In genomic region chr3:183988216-183988790, GRCh38 we compare ENCODE assay signal across 1 cellular context.
TF ChIP-seq lines count a peak whose summit lies in the region.

No MANE protein-coding gene starts in this region.

TF ChIP-seq in HepG2, 621 proteins besides CTCF, POLR2A, EP300 and RAD21 (continued from another document and continues in another):
- no peak for TF ChIP-seq ZBTB2 (CRISPR knock-in tag; IDR thresholded peaks at IDR 0.05; ENCODE audit: low read depth)
- TF ChIP-seq SRSF4 (IDR thresholded peaks at IDR 0.05; ENCODE audit: low read depth, low read length, poor library complexity, severe bottlenecking), result no peak
- TF ChIP-seq HCFC1 (IDR thresholded peaks at IDR 0.05; ENCODE audit: low read depth, low read length), result no peak
- no peak for TF ChIP-seq ATF7-NPFF (CRISPR knock-in tag; IDR thresholded peaks at IDR 0.05; ENCODE audit: low read depth)
- TF ChIP-seq ZFYVE20 (CRISPR knock-in tag; IDR thresholded peaks at IDR 0.05; ENCODE audit: borderline replicate concordance, low read depth), result no peak
- no peak for TF ChIP-seq SALL2 (CRISPR knock-in tag; IDR thresholded peaks at IDR 0.05)
- TF ChIP-seq MIXL1 (CRISPR knock-in tag; IDR thresholded peaks at IDR 0.05), result peak; percentile 54; the same call in 1 of the 2 replicates
- no peak for TF ChIP-seq HDAC6 (IDR thresholded peaks at IDR 0.05; ENCODE audit: low read depth, low read length)
- TF ChIP-seq ZNF121 (CRISPR knock-in tag; IDR thresholded peaks at IDR 0.05), result no peak
- TF ChIP-seq HOXA7 (CRISPR knock-in tag; IDR thresholded peaks at IDR 0.05), result no peak
- TF ChIP-seq SETDB1 (CRISPR knock-in tag; IDR thresholded peaks at IDR 0.05; ENCODE audit: borderline replicate concordance), result no peak
- no peak for TF ChIP-seq ZNF800 (CRISPR knock-in tag; IDR thresholded peaks at IDR 0.05)
- TF ChIP-seq ZFP82 (CRISPR knock-in tag; IDR thresholded peaks at IDR 0.05; ENCODE audit: borderline replicate concordance), result no peak
- no peak for TF ChIP-seq CREBL2 (CRISPR knock-in tag; IDR thresholded peaks at IDR 0.05; ENCODE audit: borderline replicate concordance)
- TF ChIP-seq ZNF792 (CRISPR knock-in tag; IDR thresholded peaks at IDR 0.05), result no peak; the same call in 1 of the 2 replicates
- TF ChIP-seq ATF5 (CRISPR knock-in tag; IDR thresholded peaks at IDR 0.05; ENCODE audit: low read depth), result no peak
- TF ChIP-seq GABPB1 (CRISPR knock-in tag; IDR thresholded peaks at IDR 0.05), result no peak
- no peak for TF ChIP-seq ARNT (IDR thresholded peaks at IDR 0.05)
- 0 out of 2 replicates have a peak, but pooled peaks have one; percentile 39 for TF ChIP-seq ZNF383 (CRISPR knock-in tag; IDR thresholded peaks at IDR 0.05; ENCODE audit: borderline replicate concordance)
- TF ChIP-seq ZNF512B (CRISPR knock-in tag; IDR thresholded peaks at IDR 0.05; ENCODE audit: borderline replicate concordance), result no peak
- TF ChIP-seq EZH2 (conservative IDR thresholded peaks at IDR 0.05; ENCODE audit: low read depth, low read length), result no peak
- no peak for TF ChIP-seq ZNF678 (CRISPR knock-in tag; IDR thresholded peaks at IDR 0.05)
- no peak for TF ChIP-seq ZNF724P (CRISPR knock-in tag; IDR thresholded peaks at IDR 0.05; ENCODE audit: borderline replicate concordance)
- TF ChIP-seq IKZF5 (CRISPR knock-in tag; IDR thresholded peaks at IDR 0.05), result no peak
- TF ChIP-seq ZNF574 (CRISPR knock-in tag; IDR thresholded peaks at IDR 0.05), result peak; percentile 60
- TF ChIP-seq JUNB (CRISPR knock-in tag; IDR thresholded peaks at IDR 0.05; ENCODE audit: borderline replicate concordance), result no peak
- no peak for TF ChIP-seq HHEX (CRISPR knock-in tag; IDR thresholded peaks at IDR 0.05)
- no peak for TF ChIP-seq NFYC (CRISPR knock-in tag; IDR thresholded peaks at IDR 0.05)
- peak; percentile 91 for TF ChIP-seq HNF4A (CRISPR knock-in tag; IDR thresholded peaks at IDR 0.05)
- TF ChIP-seq ELK4 (CRISPR knock-in tag; IDR thresholded peaks at IDR 0.05; ENCODE audit: borderline replicate concordance), result no peak
- no peak for TF ChIP-seq SMARCC2 (IDR thresholded peaks at IDR 0.05)
- TF ChIP-seq ZNF337 (CRISPR knock-in tag; IDR thresholded peaks at IDR 0.05; ENCODE audit: borderline replicate concordance, low read depth), result 0 out of 2 replicates have a peak, but pooled peaks have one; percentile 31
- peak; percentile 67; the same call in 1 of the 2 replicates for TF ChIP-seq NR2F6 (IDR thresholded peaks at IDR 0.05)
- TF ChIP-seq NR2F6 (CRISPR knock-in tag; IDR thresholded peaks at IDR 0.05), result peak; percentile 72
- no peak for TF ChIP-seq PRMT3 (CRISPR knock-in tag; IDR thresholded peaks at IDR 0.05; ENCODE audit: borderline replicate concordance, low read depth)
- no peak for TF ChIP-seq ZBTB7A (CRISPR knock-in tag; IDR thresholded peaks at IDR 0.05)
- TF ChIP-seq MXI1 (IDR thresholded peaks at IDR 0.05; ENCODE audit: borderline replicate concordance, low read depth, low read length), result no peak; the same call in 2 of the 3 replicates
- no peak for TF ChIP-seq SCMH1 (CRISPR knock-in tag; IDR thresholded peaks at IDR 0.05; ENCODE audit: borderline replicate concordance)
- TF ChIP-seq TFAP4 (IDR thresholded peaks at IDR 0.05; ENCODE audit: borderline replicate concordance, low read depth), result peak; percentile 28; the same call in 1 of the 2 replicates
- TF ChIP-seq SNAI1 (CRISPR knock-in tag; IDR thresholded peaks at IDR 0.05; ENCODE audit: borderline replicate concordance), result no peak
- TF ChIP-seq U2AF2 (IDR thresholded peaks at IDR 0.05; ENCODE audit: low read depth, low read length), result no peak
- TF ChIP-seq RNF219 (CRISPR knock-in tag; IDR thresholded peaks at IDR 0.05), result no peak
- TF ChIP-seq TCF7L2 (IDR thresholded peaks at IDR 0.05; ENCODE audit: low read depth, low read length), result no peak
- TF ChIP-seq ZBTB20 (CRISPR knock-in tag; IDR thresholded peaks at IDR 0.05; ENCODE audit: borderline replicate concordance, low read depth), result no peak
- TF ChIP-seq KAT2B (IDR thresholded peaks at IDR 0.05; ENCODE audit: borderline replicate concordance, low read depth, low read length), result no peak
- no peak for TF ChIP-seq NFE2L2 (IDR thresholded peaks at IDR 0.05; ENCODE audit: low read length)
- no peak for TF ChIP-seq ZNF546 (CRISPR knock-in tag; conservative IDR thresholded peaks at IDR 0.05)
- peak; percentile 33; the same call in 1 of the 2 replicates for TF ChIP-seq ETV5 (CRISPR knock-in tag; IDR thresholded peaks at IDR 0.05; ENCODE audit: borderline replicate concordance)
- TF ChIP-seq ZNF597 (CRISPR knock-in tag; IDR thresholded peaks at IDR 0.05), result no peak
- TF ChIP-seq NFIB (CRISPR knock-in tag; IDR thresholded peaks at IDR 0.05; ENCODE audit: borderline replicate concordance), result no peak
- TF ChIP-seq ZNF12 (CRISPR knock-in tag; IDR thresholded peaks at IDR 0.05), result peak; percentile 14; the same call in 1 of the 2 replicates
- TF ChIP-seq KDM5B (CRISPR knock-in tag; IDR thresholded peaks at IDR 0.05; ENCODE audit: borderline replicate concordance), result peak; percentile 25; the same call in 1 of the 2 replicates
- TF ChIP-seq DNMT3B (CRISPR knock-in tag; conservative IDR thresholded peaks at IDR 0.05), result no peak
- TF ChIP-seq POLR2AphosphoS5 (IDR thresholded peaks at IDR 0.05; ENCODE audit: low read depth, low read length), result 0 out of 2 replicates have a peak, but pooled peaks have one; percentile 35
- TF ChIP-seq ZNF251 (CRISPR knock-in tag; IDR thresholded peaks at IDR 0.05), result no peak
